ENCODE assay signal across 9 cellular contexts in genomic region chr15:92803536-92803851, GRCh38.
DNase-seq lines count a peak whose midpoint lies in the region; ATAC-seq and TF ChIP-seq lines count a peak whose summit lies in the region.
"Had no signal": no experiment of that assay in that cellular context is flagged by ENCODE, and none has a peak within 500 bp of the region (broad histone marks: within the 10 kb centered on the region; RNA-seq: fewer than 3 reads in every experiment).

No MANE protein-coding gene starts in this region.

- H3K4me3 ChIP-seq in brain microvascular endothelial cell (ENCODE audit: low read depth, low read length) (no peak overlapping the region), vagina (no peak overlapping the region), neural progenitor cell (no peak overlapping the region)
- no peak overlapping the region for H3K4me3 ChIP-seq in naive thymus-derived CD4-positive, alpha-beta T cell (ENCODE audit: low read length)

- peaks cover 10% of the 10 kb centered on the region for H3K79me2 ChIP-seq in neural progenitor cell (ENCODE audit: low read depth)

- H3K4me1 Mint-ChIP-seq in natural killer cell treated with Interleukin-12 subunit alpha and Interleukin-12 subunit beta and Interleukin-15 and Interleukin-18, amount 100 ng/mL, for 72 hours (ENCODE audit: low read depth in 2 of 2): peaks cover 28 to 33% of the 10 kb centered on the region in 2 donors
- H3K4me1 Mint-ChIP-seq in natural killer cell: peaks cover 7 to 10% of the 10 kb centered on the region in 2 donors
- H3K4me1 Mint-ChIP-seq in naive thymus-derived CD4-positive, alpha-beta T cell: peaks cover 14 to 52% (median 25%) of the 10 kb centered on the region in 7 donors
- peaks cover 13% of the 10 kb centered on the region for H3K4me1 Mint-ChIP-seq in neural progenitor cell

- TF ChIP-seq CTCF in natural killer cell (IDR thresholded peaks at IDR 0.05): no peak
- TF ChIP-seq CTCF in brain microvascular endothelial cell (IDR thresholded peaks at IDR 0.05; ENCODE audit: low read depth, low read length, missing control alignments): no peak
- TF ChIP-seq CTCF in vagina (IDR thresholded peaks at IDR 0.05): no peak
- no peak for TF ChIP-seq CTCF in neural progenitor cell (IDR thresholded peaks at IDR 0.05)

- H3K4me2 ChIP-seq in neural progenitor cell: no peak overlapping the region

- POLR2A ChIA-PET in naive thymus-derived CD4-positive, alpha-beta T cell (lab: Charles Lee): interaction anchor here (1.2 to 3.2 kb wide), 4 partner anchors 43 to 112 kb away, joined by 3 to 17 read pairs (median 5); no protein-coding TSS in a partner anchor

- H3K9me3 ChIP-seq in naive thymus-derived CD4-positive, alpha-beta T cell (ENCODE audit: control insufficient read depth in 2 of 3, low read length in 3 of 3): no peaks in the 10 kb centered on the region
- no peaks in the 10 kb centered on the region for H3K9me3 ChIP-seq in vagina
- H3K9me3 ChIP-seq in neural progenitor cell (ENCODE audit: low read depth): no peaks in the 10 kb centered on the region

- H3K4me1 ChIP-seq in naive thymus-derived CD4-positive, alpha-beta T cell (ENCODE audit: control insufficient read depth in 2 of 2, insufficient read depth in 2 of 2, low read length in 2 of 2): peaks cover 0 to 7% of the 10 kb centered on the region in 2 donors
- H3K4me1 ChIP-seq in vagina (peaks cover 41% of the 10 kb centered on the region), neural progenitor cell (peaks cover 5% of the 10 kb centered on the region)

- H3K4me3 Mint-ChIP-seq in natural killer cell treated with Interleukin-12 subunit alpha and Interleukin-12 subunit beta and Interleukin-15 and Interleukin-18, amount 100 ng/mL, for 72 hours: peak overlapping the region; percentile 68
- H3K4me3 Mint-ChIP-seq in natural killer cell: no peak overlapping the region
- H3K4me3 Mint-ChIP-seq in naive thymus-derived CD4-positive, alpha-beta T cell: peak overlapping the region in 2 of 10 donors; percentile 44 to 49
- no peak overlapping the region for H3K4me3 Mint-ChIP-seq in neural progenitor cell
- H3K4me3 Mint-ChIP-seq: CD8-positive, alpha-beta T cell had no signal

- H4K20me1 ChIP-seq in neural progenitor cell (ENCODE audit: low read depth): no peaks in the 10 kb centered on the region

- intact Hi-C loops in natural killer cell (cut with micrococcal nuclease): no loop called here
- intact Hi-C loops in naive thymus-derived CD4-positive, alpha-beta T cell (cut with micrococcal nuclease): no loop called here
- intact Hi-C loops in vagina (cut with DNase I): no loop called here

- H3K27me3 Mint-ChIP-seq in natural killer cell treated with Interleukin-12 subunit alpha and Interleukin-12 subunit beta and Interleukin-15 and Interleukin-18, amount 100 ng/mL, for 72 hours: no peaks in the 10 kb centered on the region
- no peaks in the 10 kb centered on the region for H3K27me3 Mint-ChIP-seq in natural killer cell (ENCODE audit: low read depth in 2 of 2)
- no peaks in the 10 kb centered on the region for H3K27me3 Mint-ChIP-seq in naive thymus-derived CD4-positive, alpha-beta T cell
- H3K27me3 Mint-ChIP-seq in neural progenitor cell (ENCODE audit: insufficient read depth, low read depth): no peaks in the 10 kb centered on the region

- H3K27me3 ChIP-seq in brain microvascular endothelial cell (replicated peaks) (no peaks in the 10 kb centered on the region), vagina (no peaks in the 10 kb centered on the region), neural progenitor cell (no peaks in the 10 kb centered on the region)
- no peaks in the 10 kb centered on the region for H3K27me3 ChIP-seq in naive thymus-derived CD4-positive, alpha-beta T cell (ENCODE audit: control insufficient read depth in 2 of 2, insufficient read depth in 2 of 2, low read length in 2 of 2)

- peak overlapping the region; percentile 84 to 93 for H3K27ac Mint-ChIP-seq in natural killer cell treated with Interleukin-12 subunit alpha and Interleukin-12 subunit beta and Interleukin-15 and Interleukin-18, amount 100 ng/mL, for 72 hours
- H3K27ac Mint-ChIP-seq in natural killer cell (peak overlapping the region in 1 of 2 donors; percentile 72), neural progenitor cell (no peak overlapping the region)
- H3K27ac Mint-ChIP-seq in naive thymus-derived CD4-positive, alpha-beta T cell: peak overlapping the region in 5 of 9 donors; percentile 2 to 89 (median 82)
- H3K27ac Mint-ChIP-seq: CD8-positive, alpha-beta T cell had no signal

- H3K36me3 ChIP-seq in brain microvascular endothelial cell (replicated peaks) (no peaks in the 10 kb centered on the region), vagina (no peaks in the 10 kb centered on the region), neural progenitor cell (no peaks in the 10 kb centered on the region)
- no peaks in the 10 kb centered on the region for H3K36me3 ChIP-seq in naive thymus-derived CD4-positive, alpha-beta T cell (ENCODE audit: control insufficient read depth in 2 of 3, insufficient read depth in 3 of 3, low read length in 3 of 3)

- peaks cover 8% of the 10 kb centered on the region for H3F3A ChIP-seq in neural progenitor cell (ENCODE audit: low read depth)

- no peak for TF ChIP-seq POLR2A in vagina (IDR thresholded peaks at IDR 0.05)

- CTCF ChIA-PET in naive thymus-derived CD4-positive, alpha-beta T cell (lab: Charles Lee): interaction anchor here (0.7 to 0.8 kb wide), 2 partner anchors 118 to 123 kb away, joined by 3 read pairs; no protein-coding TSS in a partner anchor

- no peaks in the 10 kb centered on the region for H3K36me3 Mint-ChIP-seq in natural killer cell treated with Interleukin-12 subunit alpha and Interleukin-12 subunit beta and Interleukin-15 and Interleukin-18, amount 100 ng/mL, for 72 hours
- H3K36me3 Mint-ChIP-seq in natural killer cell (no peaks in the 10 kb centered on the region), neural progenitor cell (peaks cover 7% of the 10 kb centered on the region)
- peaks cover 0 to 15% (median 0%) of the 10 kb centered on the region in 5 donors for H3K36me3 Mint-ChIP-seq in naive thymus-derived CD4-positive, alpha-beta T cell
- H3K36me3 Mint-ChIP-seq: CD8-positive, alpha-beta T cell had no signal

- H3K27ac ChIP-seq in brain microvascular endothelial cell: peak overlapping the region; percentile 98
- H3K27ac ChIP-seq in naive thymus-derived CD4-positive, alpha-beta T cell (ENCODE audit: low read depth, low read length): no peak overlapping the region
- peak overlapping the region; percentile 87 for H3K27ac ChIP-seq in vagina
- H3K27ac ChIP-seq in neural progenitor cell: no peak overlapping the region

- in situ Hi-C loops in brain microvascular endothelial cell (cut with HindIII; ENCODE audit: low pct_ligation_motif_present, low sequenced_read_pairs): no loop called here

- no peak for ATAC-seq in natural killer cell treated with Interleukin-12 subunit alpha and Interleukin-12 subunit beta and Interleukin-15 and Interleukin-18, amount 100 ng/mL, for 72 hours
- ATAC-seq in natural killer cell: no peak
- ATAC-seq in naive thymus-derived CD4-positive, alpha-beta T cell: no peak
- ATAC-seq: CD8-positive, alpha-beta T cell had no signal

- no peaks in the 10 kb centered on the region for H3K9me3 Mint-ChIP-seq in natural killer cell treated with Interleukin-12 subunit alpha and Interleukin-12 subunit beta and Interleukin-15 and Interleukin-18, amount 100 ng/mL, for 72 hours
- H3K9me3 Mint-ChIP-seq in natural killer cell (no peaks in the 10 kb centered on the region), neural progenitor cell (peaks cover 5% of the 10 kb centered on the region)
- no peaks in the 10 kb centered on the region for H3K9me3 Mint-ChIP-seq in naive thymus-derived CD4-positive, alpha-beta T cell
- H3K9me3 Mint-ChIP-seq: CD8-positive, alpha-beta T cell had no signal

- H2AFZ ChIP-seq in neural progenitor cell (replicated peaks): no peak overlapping the region

- no peak overlapping the region for H3K9ac ChIP-seq in neural progenitor cell

- no peak for DNase-seq in natural killer cell treated with Interleukin-12 subunit alpha and Interleukin-12 subunit beta and Interleukin-15 and Interleukin-18, amount 100 ng/mL, for 72 hours (ENCODE audit: low spot score)
- DNase-seq in natural killer cell (no peak), brain microvascular endothelial cell (no peak), vagina (ENCODE audit: extremely low spot score in 2 of 2) (no peak), occipital lobe (lab: John Stamatoyannopoulos, UW) (no peak), neural progenitor cell (ENCODE audit: low spot score) (no peak), NCI-H2107 treated with DMSO at 0.1 percent for 48 hours (lab: John Stamatoyannopoulos, UW; ENCODE audit: unreplicated experiment) (no peak)
- no peak for DNase-seq in naive thymus-derived CD4-positive, alpha-beta T cell

Comparison
In these comparisons a context has a peak if more than half of its experiments do, and no peak if none do; other contexts are left out.
1. H3K27ac ChIP-seq: peak in brain microvascular endothelial cell (single experiment) and vagina (single experiment); none in naive thymus-derived CD4-positive, alpha-beta T cell (single experiment) and neural progenitor cell (single experiment).